In the genomic region with DNA sequence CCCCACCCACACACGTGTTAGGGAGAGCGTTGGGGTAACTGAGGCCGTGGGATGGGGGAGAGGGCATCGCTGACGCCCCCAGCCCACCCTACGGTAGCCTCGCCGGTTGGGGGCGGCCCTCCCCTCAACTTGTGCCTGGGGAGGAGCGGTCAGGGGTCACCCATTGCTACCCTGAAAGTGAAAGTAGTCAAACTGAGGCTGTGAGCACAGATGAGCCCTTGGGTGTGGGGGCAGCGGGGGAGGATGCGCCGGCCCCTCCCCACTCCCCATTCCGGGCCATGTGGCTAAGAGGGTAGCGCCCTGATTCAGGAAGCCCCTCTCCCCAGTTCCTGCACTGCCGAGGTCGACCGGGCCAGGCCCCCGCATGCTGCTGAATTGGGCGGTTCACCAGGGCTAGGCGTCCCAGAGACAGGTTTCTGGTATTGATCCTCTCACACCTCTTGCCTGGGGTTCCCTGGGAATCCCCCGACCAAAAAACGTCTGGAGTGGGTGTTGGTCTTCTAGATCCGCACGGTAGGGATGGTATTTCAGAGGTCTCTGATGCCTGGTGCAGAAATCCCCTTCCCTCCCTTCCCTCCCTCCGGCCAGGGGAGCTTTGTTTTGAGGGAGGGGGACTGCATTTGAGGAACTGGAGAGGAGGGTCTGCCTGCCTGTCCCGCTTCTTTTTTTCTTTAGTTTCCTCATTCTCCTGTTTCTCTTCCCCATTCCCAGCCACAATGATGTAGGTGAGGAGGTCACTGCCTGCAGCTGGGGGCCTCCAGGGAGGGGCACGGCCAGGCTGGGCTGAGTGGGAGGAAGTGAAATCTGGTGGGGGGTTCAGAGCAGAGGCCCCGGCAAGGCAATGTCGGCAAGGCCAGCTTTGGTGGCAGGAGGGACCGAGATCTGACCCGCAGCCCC, we compare ENCODE assay signal across 1 cellular context.
TF ChIP-seq lines count a peak whose summit lies in the region.

No MANE protein-coding gene starts in this region.

TF ChIP-seq in K562, 482 proteins besides CTCF, POLR2A, EP300 and RAD21 (continued from another document and continues in another):
- peak; percentile 48; the same call in 1 of the 2 replicates for TF ChIP-seq SPI1 (IDR thresholded peaks at IDR 0.05; ENCODE audit: borderline replicate concordance, low read depth, low read length)
- TF ChIP-seq, protein P1, sequence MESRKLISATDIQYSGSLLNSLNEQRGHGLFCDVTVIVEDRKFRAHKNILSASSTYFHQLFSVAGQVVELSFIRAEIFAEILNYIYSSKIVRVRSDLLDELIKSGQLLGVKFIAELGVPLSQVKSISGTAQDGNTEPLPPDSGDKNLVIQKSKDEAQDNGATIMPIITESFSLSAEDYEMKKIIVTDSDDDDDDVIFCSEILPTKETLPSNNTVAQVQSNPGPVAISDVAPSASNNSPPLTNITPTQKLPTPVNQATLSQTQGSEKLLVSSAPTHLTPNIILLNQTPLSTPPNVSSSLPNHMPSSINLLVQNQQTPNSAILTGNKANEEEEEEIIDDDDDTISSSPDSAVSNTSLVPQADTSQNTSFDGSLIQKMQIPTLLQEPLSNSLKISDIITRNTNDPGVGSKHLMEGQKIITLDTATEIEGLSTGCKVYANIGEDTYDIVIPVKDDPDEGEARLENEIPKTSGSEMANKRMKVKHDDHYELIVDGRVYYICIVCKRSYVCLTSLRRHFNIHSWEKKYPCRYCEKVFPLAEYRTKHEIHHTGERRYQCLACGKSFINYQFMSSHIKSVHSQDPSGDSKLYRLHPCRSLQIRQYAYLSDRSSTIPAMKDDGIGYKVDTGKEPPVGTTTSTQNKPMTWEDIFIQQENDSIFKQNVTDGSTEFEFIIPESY (CRISPR knock-in tag; IDR thresholded peaks at IDR 0.05), result no peak
- TF ChIP-seq ZBTB7A (IDR thresholded peaks at IDR 0.05; ENCODE audit: borderline replicate concordance, control insufficient read depth, low read depth, low read length), result peak; percentile 76; the same call in 1 of the 2 replicates
- TF ChIP-seq ZKSCAN1 (IDR thresholded peaks at IDR 0.05; ENCODE audit: low read depth, low read length), result no peak
- TF ChIP-seq, protein P2, sequence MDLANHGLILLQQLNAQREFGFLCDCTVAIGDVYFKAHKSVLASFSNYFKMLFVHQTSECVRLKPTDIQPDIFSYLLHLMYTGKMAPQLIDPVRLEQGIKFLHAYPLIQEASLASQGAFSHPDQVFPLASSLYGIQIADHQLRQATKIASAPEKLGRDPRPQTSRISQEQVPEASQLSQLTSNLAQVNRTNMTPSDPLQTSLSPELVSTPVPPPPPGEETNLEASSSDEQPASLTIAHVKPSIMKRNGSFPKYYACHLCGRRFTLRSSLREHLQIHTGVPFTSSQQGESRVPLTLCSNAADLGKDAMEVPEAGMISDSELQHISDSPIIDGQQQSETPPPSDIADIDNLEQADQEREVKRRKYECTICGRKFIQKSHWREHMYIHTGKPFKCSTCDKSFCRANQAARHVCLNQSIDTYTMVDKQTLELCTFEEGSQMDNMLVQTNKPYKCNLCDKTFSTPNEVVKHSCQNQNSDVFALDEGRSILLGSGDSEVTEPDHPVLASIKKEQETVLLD (IDR thresholded peaks at IDR 0.05), result 0 out of 2 replicates have a peak, but pooled peaks have one; percentile 17
- TF ChIP-seq MAZ (CRISPR knock-in tag; conservative IDR thresholded peaks at IDR 0.05 in 1 of 2, IDR thresholded peaks at IDR 0.05 in 1 of 2), result peak in 1 of 2 experiments; percentile 33; a peak in 2 of 4 replicates
- no peak for TF ChIP-seq ZNF311 (CRISPR knock-in tag; IDR thresholded peaks at IDR 0.05)
- TF ChIP-seq, protein P3, sequence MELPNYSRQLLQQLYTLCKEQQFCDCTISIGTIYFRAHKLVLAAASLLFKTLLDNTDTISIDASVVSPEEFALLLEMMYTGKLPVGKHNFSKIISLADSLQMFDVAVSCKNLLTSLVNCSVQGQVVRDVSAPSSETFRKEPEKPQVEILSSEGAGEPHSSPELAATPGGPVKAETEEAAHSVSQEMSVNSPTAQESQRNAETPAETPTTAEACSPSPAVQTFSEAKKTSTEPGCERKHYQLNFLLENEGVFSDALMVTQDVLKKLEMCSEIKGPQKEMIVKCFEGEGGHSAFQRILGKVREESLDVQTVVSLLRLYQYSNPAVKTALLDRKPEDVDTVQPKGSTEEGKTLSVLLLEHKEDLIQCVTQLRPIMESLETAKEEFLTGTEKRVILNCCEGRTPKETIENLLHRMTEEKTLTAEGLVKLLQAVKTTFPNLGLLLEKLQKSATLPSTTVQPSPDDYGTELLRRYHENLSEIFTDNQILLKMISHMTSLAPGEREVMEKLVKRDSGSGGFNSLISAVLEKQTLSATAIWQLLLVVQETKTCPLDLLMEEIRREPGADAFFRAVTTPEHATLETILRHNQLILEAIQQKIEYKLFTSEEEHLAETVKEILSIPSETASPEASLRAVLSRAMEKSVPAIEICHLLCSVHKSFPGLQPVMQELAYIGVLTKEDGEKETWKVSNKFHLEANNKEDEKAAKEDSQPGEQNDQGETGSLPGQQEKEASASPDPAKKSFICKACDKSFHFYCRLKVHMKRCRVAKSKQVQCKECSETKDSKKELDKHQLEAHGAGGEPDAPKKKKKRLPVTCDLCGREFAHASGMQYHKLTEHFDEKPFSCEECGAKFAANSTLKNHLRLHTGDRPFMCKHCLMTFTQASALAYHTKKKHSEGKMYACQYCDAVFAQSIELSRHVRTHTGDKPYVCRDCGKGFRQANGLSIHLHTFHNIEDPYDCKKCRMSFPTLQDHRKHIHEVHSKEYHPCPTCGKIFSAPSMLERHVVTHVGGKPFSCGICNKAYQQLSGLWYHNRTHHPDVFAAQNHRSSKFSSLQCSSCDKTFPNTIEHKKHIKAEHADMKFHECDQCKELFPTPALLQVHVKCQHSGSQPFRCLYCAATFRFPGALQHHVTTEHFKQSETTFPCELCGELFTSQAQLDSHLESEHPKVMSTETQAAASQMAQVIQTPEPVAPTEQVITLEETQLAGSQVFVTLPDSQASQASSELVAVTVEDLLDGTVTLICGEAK (IDR thresholded peaks at IDR 0.05), result no peak
- TF ChIP-seq, protein P3 (CRISPR knock-in tag; IDR thresholded peaks at IDR 0.05), result no peak
- TF ChIP-seq, protein P4, sequence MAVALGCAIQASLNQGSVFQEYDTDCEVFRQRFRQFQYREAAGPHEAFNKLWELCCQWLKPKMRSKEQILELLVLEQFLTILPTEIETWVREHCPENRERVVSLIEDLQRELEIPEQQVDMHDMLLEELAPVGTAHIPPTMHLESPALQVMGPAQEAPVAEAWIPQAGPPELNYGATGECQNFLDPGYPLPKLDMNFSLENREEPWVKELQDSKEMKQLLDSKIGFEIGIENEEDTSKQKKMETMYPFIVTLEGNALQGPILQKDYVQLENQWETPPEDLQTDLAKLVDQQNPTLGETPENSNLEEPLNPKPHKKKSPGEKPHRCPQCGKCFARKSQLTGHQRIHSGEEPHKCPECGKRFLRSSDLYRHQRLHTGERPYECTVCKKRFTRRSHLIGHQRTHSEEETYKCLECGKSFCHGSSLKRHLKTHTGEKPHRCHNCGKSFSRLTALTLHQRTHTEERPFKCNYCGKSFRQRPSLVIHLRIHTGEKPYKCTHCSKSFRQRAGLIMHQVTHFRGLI (CRISPR knock-in tag; IDR thresholded peaks at IDR 0.05), result no peak
- TF ChIP-seq, protein P5, sequence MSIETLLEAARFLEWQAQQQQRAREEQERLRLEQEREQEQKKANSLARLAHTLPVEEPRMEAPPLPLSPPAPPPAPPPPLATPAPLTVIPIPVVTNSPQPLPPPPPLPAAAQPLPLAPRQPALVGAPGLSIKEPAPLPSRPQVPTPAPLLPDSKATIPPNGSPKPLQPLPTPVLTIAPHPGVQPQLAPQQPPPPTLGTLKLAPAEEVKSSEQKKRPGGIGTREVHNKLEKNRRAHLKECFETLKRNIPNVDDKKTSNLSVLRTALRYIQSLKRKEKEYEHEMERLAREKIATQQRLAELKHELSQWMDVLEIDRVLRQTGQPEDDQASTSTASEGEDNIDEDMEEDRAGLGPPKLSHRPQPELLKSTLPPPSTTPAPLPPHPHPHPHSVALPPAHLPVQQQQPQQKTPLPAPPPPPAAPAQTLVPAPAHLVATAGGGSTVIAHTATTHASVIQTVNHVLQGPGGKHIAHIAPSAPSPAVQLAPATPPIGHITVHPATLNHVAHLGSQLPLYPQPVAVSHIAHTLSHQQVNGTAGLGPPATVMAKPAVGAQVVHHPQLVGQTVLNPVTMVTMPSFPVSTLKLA (conservative IDR thresholded peaks at IDR 0.05), result peak in 1 of 2 experiments; percentile 58
- TF ChIP-seq SUPT5H (IDR thresholded peaks at IDR 0.05), result 0 out of 2 replicates have a peak, but pooled peaks have one; percentile 16
- TF ChIP-seq ESRRA (IDR thresholded peaks at IDR 0.05; ENCODE audit: borderline replicate concordance, low read depth), result no peak
- peak; percentile 60; the same call in 1 of the 2 replicates for TF ChIP-seq POLR2G (IDR thresholded peaks at IDR 0.05; ENCODE audit: low read depth, low read length)
- TF ChIP-seq EP400 (IDR thresholded peaks at IDR 0.05), result 0 out of 2 replicates have a peak, but pooled peaks have one; percentile 31
- peak in 1 of 2 experiments; percentile 25; a peak in 1 of 4 replicates for TF ChIP-seq NRF1 (conservative IDR thresholded peaks at IDR 0.05 in 1 of 2, IDR thresholded peaks at IDR 0.05 in 1 of 2)
- no peak for TF ChIP-seq BRCA1 (IDR thresholded peaks at IDR 0.05)
- TF ChIP-seq BRCA1 (CRISPR knock-in tag; IDR thresholded peaks at IDR 0.05), result 0 out of 2 replicates have a peak, but pooled peaks have one; percentile 53
- no peak for TF ChIP-seq TEAD4 (IDR thresholded peaks at IDR 0.05; ENCODE audit: low read length)
- TF ChIP-seq TEAD4 (CRISPR knock-in tag; IDR thresholded peaks at IDR 0.05; ENCODE audit: borderline replicate concordance), result no peak
- 0 out of 2 replicates have a peak, but pooled peaks have one; percentile 11 for TF ChIP-seq MED1 (CRISPR knock-in tag; IDR thresholded peaks at IDR 0.05; ENCODE audit: borderline replicate concordance)
- TF ChIP-seq, protein P6, sequence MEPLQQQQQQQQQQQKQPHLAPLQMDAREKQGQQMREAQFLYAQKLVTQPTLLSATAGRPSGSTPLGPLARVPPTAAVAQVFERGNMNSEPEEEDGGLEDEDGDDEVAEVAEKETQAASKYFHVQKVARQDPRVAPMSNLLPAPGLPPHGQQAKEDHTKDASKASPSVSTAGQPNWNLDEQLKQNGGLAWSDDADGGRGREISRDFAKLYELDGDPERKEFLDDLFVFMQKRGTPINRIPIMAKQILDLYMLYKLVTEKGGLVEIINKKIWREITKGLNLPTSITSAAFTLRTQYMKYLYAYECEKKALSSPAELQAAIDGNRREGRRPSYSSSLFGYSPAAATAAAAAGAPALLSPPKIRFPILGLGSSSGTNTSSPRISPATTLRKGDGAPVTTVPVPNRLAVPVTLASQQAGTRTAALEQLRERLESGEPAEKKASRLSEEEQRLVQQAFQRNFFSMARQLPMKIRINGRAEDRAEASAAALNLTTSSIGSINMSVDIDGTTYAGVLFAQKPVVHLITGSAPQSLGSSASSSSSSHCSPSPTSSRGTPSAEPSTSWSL (CRISPR knock-in tag; IDR thresholded peaks at IDR 0.05; ENCODE audit: borderline replicate concordance), result no peak
- no peak for TF ChIP-seq POLR2B (IDR thresholded peaks at IDR 0.05; ENCODE audit: low read depth, partially characterized antibody)
- peak; percentile 33; the same call in 1 of the 2 replicates for TF ChIP-seq ZFX (CRISPR knock-in tag; IDR thresholded peaks at IDR 0.05)
- TF ChIP-seq, protein P7, sequence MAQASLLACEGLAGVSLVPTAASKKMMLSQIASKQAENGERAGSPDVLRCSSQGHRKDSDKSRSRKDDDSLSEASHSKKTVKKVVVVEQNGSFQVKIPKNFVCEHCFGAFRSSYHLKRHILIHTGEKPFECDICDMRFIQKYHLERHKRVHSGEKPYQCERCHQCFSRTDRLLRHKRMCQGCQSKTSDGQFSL (CRISPR knock-in tag; IDR thresholded peaks at IDR 0.05), result 0 out of 2 replicates have a peak, but pooled peaks have one; percentile 58
- TF ChIP-seq, protein P7 (tag; IDR thresholded peaks at IDR 0.05), result 0 out of 4 replicates have a peak, but pooled peaks of 1 of the 2 experiments have one; percentile 42
- TF ChIP-seq MYC (IDR thresholded peaks at IDR 0.05; ENCODE audit: low read depth, low read length), result peak; percentile 24; the same call in 1 of the 2 replicates
- no peak for TF ChIP-seq MYC (CRISPR knock-in tag; IDR thresholded peaks at IDR 0.05; ENCODE audit: borderline replicate concordance, low read depth)
- TF ChIP-seq, protein P8, sequence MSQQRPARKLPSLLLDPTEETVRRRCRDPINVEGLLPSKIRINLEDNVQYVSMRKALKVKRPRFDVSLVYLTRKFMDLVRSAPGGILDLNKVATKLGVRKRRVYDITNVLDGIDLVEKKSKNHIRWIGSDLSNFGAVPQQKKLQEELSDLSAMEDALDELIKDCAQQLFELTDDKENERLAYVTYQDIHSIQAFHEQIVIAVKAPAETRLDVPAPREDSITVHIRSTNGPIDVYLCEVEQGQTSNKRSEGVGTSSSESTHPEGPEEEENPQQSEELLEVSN (IDR thresholded peaks at IDR 0.05; ENCODE audit: borderline replicate concordance in 1 of 2, extremely low read depth in 1 of 2, insufficient read depth in 1 of 2, insufficient read length in 1 of 2, low read depth in 1 of 2, low read length in 1 of 2, poor library complexity in 1 of 2, severe bottlenecking in 1 of 2), result peak in 1 of 2 experiments; percentile 12
